10 cellular contexts compared by ENCODE assay signal in genomic region chr19:47093841-47094240, GRCh38. TPM values are rescaled to one million over a fixed set of nuclear protein-coding genes. Genes with fewer than 3 reads are reported as not detected.
A peak's percentile ranks its signal among the peaks of the same experiment; 100 is the strongest.
DNase-seq lines count a peak whose midpoint lies in the region; ATAC-seq lines count a peak whose summit lies in the region.
"Had no signal": no experiment of that assay in that cellular context is flagged by ENCODE, and none has a peak within 500 bp of the region (broad histone marks: within the 10 kb centered on the region; RNA-seq: fewer than 3 reads in every experiment).

No MANE protein-coding gene starts in this region.

- no peaks in the 10 kb centered on the region for H3K27me3 Mint-ChIP-seq in activated naive CD8-positive, alpha-beta T cell treated with anti-CD3 and anti-CD28 coated beads, Interleukin-2, amount 10 ng/mL, durations not matched to agents 7 days and 5 days

- peaks cover 46% of the 10 kb centered on the region for H3K36me3 Mint-ChIP-seq in activated naive CD8-positive, alpha-beta T cell treated with anti-CD3 and anti-CD28 coated beads, Interleukin-2, amount 10 ng/mL, durations not matched to agents 7 days and 5 days

- DNase-seq in activated naive CD8-positive, alpha-beta T cell treated with anti-CD3 and anti-CD28 coated beads, Interleukin-2, amount 10 ng/mL, durations not matched to agents 7 days and 5 days: peak; percentile 40
- peak; percentile 26 to 27 for DNase-seq in stimulated activated CD4-positive, alpha-beta T cell treated with anti-CD3 and anti-CD28 coated beads, Interleukin-15, amount 100 ng/mL, for 48 hours (ENCODE audit: low read depth in 2 of 2)
- no peak for DNase-seq in NCI-H2227 (lab: John Stamatoyannopoulos, UW; ENCODE audit: unreplicated experiment)
- DNase-seq in NAMALWA (ENCODE audit: low spot score): no peak
- no peak for DNase-seq in NCI-H774 (lab: John Stamatoyannopoulos, UW)
- DNase-seq: adrenal gland, NCI-H345 had no signal

- H3K9me3 Mint-ChIP-seq in activated naive CD8-positive, alpha-beta T cell treated with anti-CD3 and anti-CD28 coated beads, Interleukin-2, amount 10 ng/mL, durations not matched to agents 7 days and 5 days: no peaks in the 10 kb centered on the region

- peak; percentile 70 for ATAC-seq in GM18502 (IDR thresholded peaks at IDR 0.05; ENCODE audit: poor library complexity, unreplicated experiment)
- peak; percentile 60 for ATAC-seq in HG03097 (IDR thresholded peaks at IDR 0.05; ENCODE audit: low FRiP score, unreplicated experiment)
- peak; percentile 8 for ATAC-seq in activated naive CD8-positive, alpha-beta T cell treated with anti-CD3 and anti-CD28 coated beads, Interleukin-2, amount 10 ng/mL, durations not matched to agents 7 days and 5 days (ENCODE audit: low read depth)
- no peak for ATAC-seq in GM19328 (IDR thresholded peaks at IDR 0.05; ENCODE audit: unreplicated experiment)

- peak overlapping the region; percentile 84 for H3K27ac Mint-ChIP-seq in activated naive CD8-positive, alpha-beta T cell treated with anti-CD3 and anti-CD28 coated beads, Interleukin-2, amount 10 ng/mL, durations not matched to agents 7 days and 5 days

- POLR2A ChIA-PET in activated naive CD8-positive, alpha-beta T cell treated with anti-CD3 and anti-CD28 coated beads, Interleukin-2, amount 10 ng/mL, durations not matched to agents 7 days and 5 days (lab: Charles Lee): interaction anchor here (1.6 to 7.2 kb wide), 5 partner anchors 12 to 306 kb away, joined by 5 to 192 read pairs (median 6); partner anchors contain the start of genes SLC1A5 and ZC3H4

- peaks cover 64% of the 10 kb centered on the region for H3K4me1 Mint-ChIP-seq in activated naive CD8-positive, alpha-beta T cell treated with anti-CD3 and anti-CD28 coated beads, Interleukin-2, amount 10 ng/mL, durations not matched to agents 7 days and 5 days

- H3K4me3 Mint-ChIP-seq in activated naive CD8-positive, alpha-beta T cell treated with anti-CD3 and anti-CD28 coated beads, Interleukin-2, amount 10 ng/mL, durations not matched to agents 7 days and 5 days: peak overlapping the region; percentile 89

RNA-seq across cellular contexts. Expression of gene ZC3H4, which starts 19.7 kb away (rescaled TPM):
- 10 to 100 TPM; 84.3 to 86.0 TPM for total RNA-seq in activated naive CD8-positive, alpha-beta T cell treated with anti-CD3 and anti-CD28 coated beads, Interleukin-2, amount 10 ng/mL, durations not matched to agents 7 days and 5 days

RNA-seq across cellular contexts. Expression of gene SAE1, which starts 36.8 kb away (rescaled TPM):
- total RNA-seq in activated naive CD8-positive, alpha-beta T cell treated with anti-CD3 and anti-CD28 coated beads, Interleukin-2, amount 10 ng/mL, durations not matched to agents 7 days and 5 days: 100 to 1,000 TPM; 108 to 114 TPM

RNA-seq across cellular contexts. Expression of gene TMEM160, which starts 45.4 kb away (rescaled TPM):
- 10 to 100 TPM; 54.7 to 59.0 TPM for total RNA-seq in activated naive CD8-positive, alpha-beta T cell treated with anti-CD3 and anti-CD28 coated beads, Interleukin-2, amount 10 ng/mL, durations not matched to agents 7 days and 5 days

Comparison
In these comparisons a context has a peak if more than half of its experiments do, and no peak if none do; other contexts are left out.
1. DNase-seq: peak in activated naive CD8-positive, alpha-beta T cell treated with anti-CD3 and anti-CD28 coated beads, Interleukin-2, amount 10 ng/mL, durations not matched to agents 7 days and 5 days (single experiment) and stimulated activated CD4-positive, alpha-beta T cell treated with anti-CD3 and anti-CD28 coated beads, Interleukin-15, amount 100 ng/mL, for 48 hours (2 of 2); none in NCI-H2227 (single experiment), NAMALWA (single experiment) and NCI-H774 (single experiment).